7 cellular contexts compared by ENCODE assay signal in genomic region chr19:10315335-10316214, GRCh38. TPM values are rescaled to one million over a fixed set of nuclear protein-coding genes. Genes with fewer than 3 reads are reported as not detected.
A peak's percentile ranks its signal among the peaks of the same experiment; 100 is the strongest.
DNase-seq lines count a peak whose midpoint lies in the region; ATAC-seq and TF ChIP-seq lines count a peak whose summit lies in the region.

FDX2 (minus strand) TSS chr19:10316015; CDS start chr19:10315996, 19 bp downstream.

- H3K18ac ChIP-seq in mesenchymal stem cell (ENCODE audit: low read depth in 1 of 2, low read length in 2 of 2), result peak within 1 kb of the TSS in 1 of 2 experiments; percentile 75

- POLR2A ChIA-PET in activated CD8-positive, alpha-beta memory T cell treated with anti-CD3 and anti-CD28 coated beads for 36 hours (lab: Charles Lee), result no interaction called here

- no peaks in the 10 kb centered on the region for H3K9me3 ChIP-seq in mesenchymal stem cell (ENCODE audit: control insufficient read depth, low read length)

- H4K91ac ChIP-seq in mesenchymal stem cell (ENCODE audit: low read length), result no peak within 1 kb of the TSS

- H3K4me3 Mint-ChIP-seq in effector memory CD8-positive, alpha-beta T cell, result peak within 1 kb of the TSS; percentile 89 to 92

- no peaks in the 10 kb centered on the region for H3K27me3 Mint-ChIP-seq in effector memory CD8-positive, alpha-beta T cell

- H3K27ac Mint-ChIP-seq in effector memory CD8-positive, alpha-beta T cell, result peak within 1 kb of the TSS; percentile 73 to 88

- CTCF ChIA-PET in activated CD8-positive, alpha-beta memory T cell treated with anti-CD3 and anti-CD28 coated beads for 36 hours (lab: Charles Lee), result interaction anchor here (0.6 to 1.8 kb wide), 3 partner anchors 44 to 88 kb away, joined by 3 to 10 read pairs (median 3); no protein-coding TSS in a partner anchor

- H2AK5ac ChIP-seq in mesenchymal stem cell (ENCODE audit: low read length, severe bottlenecking), result no peak within 1 kb of the TSS

- peaks cover 14% of the 10 kb centered on the region for H3K4me1 ChIP-seq in mesenchymal stem cell (ENCODE audit: control insufficient read depth, insufficient read depth, low read depth, low read length)

- peak within 1 kb of the TSS; percentile 92 for H2BK15ac ChIP-seq in mesenchymal stem cell (ENCODE audit: low read depth, poor library complexity, severe bottlenecking)

- H2BK5ac ChIP-seq in mesenchymal stem cell (ENCODE audit: low read depth, low read length, poor library complexity, severe bottlenecking), result no peak within 1 kb of the TSS

- peak within 1 kb of the TSS in 1 of 2 experiments; percentile 80 for H3K14ac ChIP-seq in mesenchymal stem cell (ENCODE audit: low read length in 2 of 2)

- H4K8ac ChIP-seq in mesenchymal stem cell (ENCODE audit: low read length), result peak within 1 kb of the TSS; percentile 61

- H3K4me1 Mint-ChIP-seq in effector memory CD8-positive, alpha-beta T cell (ENCODE audit: low read depth in 2 of 2), result peaks cover 12 to 13% of the 10 kb centered on the region in 2 donors

- peak within 1 kb of the TSS; percentile 54 to 89 for H3K4me3 ChIP-seq in mesenchymal stem cell (ENCODE audit: insufficient read depth in 1 of 2, low read depth in 1 of 2, low read length in 2 of 2)

- DNase-seq in HPDE6-E6E7 (ENCODE audit: extremely low spot score) (peak; percentile 76), NK-92 (lab: John Stamatoyannopoulos, UW; ENCODE audit: unreplicated experiment) (peak; percentile 31), mesenchymal stem cell (peak; percentile 86)
- DNase-seq in effector memory CD8-positive, alpha-beta T cell, result peak; percentile 85 to 91 (median 88)
- peak; percentile 89 for DNase-seq in stimulated activated CD8-positive, alpha-beta memory T cell treated with anti-CD3 and anti-CD28 coated beads, Interleukin-12 subunit alpha, Interleukin-12 subunit beta, amount 100 ng/mL, for 1 hour (ENCODE audit: low read depth)

- WGBS in mesenchymal stem cell, result 1% methylated on average over 55 of the region's 55 CpGs

- no peaks in the 10 kb centered on the region for H3K9me3 Mint-ChIP-seq in effector memory CD8-positive, alpha-beta T cell

- peaks cover 27% of the 10 kb centered on the region for H3K36me3 Mint-ChIP-seq in effector memory CD8-positive, alpha-beta T cell (ENCODE audit: insufficient read depth)

- H3K79me1 ChIP-seq in mesenchymal stem cell (replicated peaks; ENCODE audit: low read length, poor library complexity, severe bottlenecking), result peaks cover 28% of the 10 kb centered on the region

- no peak within 1 kb of the TSS for H2BK12ac ChIP-seq in mesenchymal stem cell (ENCODE audit: low read length in 2 of 2)

- peak within 1 kb of the TSS; percentile 17 for H3K27ac ChIP-seq in mesenchymal stem cell (ENCODE audit: low read length, poor library complexity, severe bottlenecking)

- H3K36me3 ChIP-seq in mesenchymal stem cell (ENCODE audit: control insufficient read depth in 1 of 2, insufficient read depth in 2 of 2, low read depth in 1 of 2, low read length in 2 of 2), result peaks cover 39 to 51% of the 10 kb centered on the region in 2 experiments

- peak; percentile 78 for TF ChIP-seq POLR2A in GM18526 (IDR thresholded peaks at IDR 0.05; ENCODE audit: extremely low read depth, insufficient read length)

- peak within 1 kb of the TSS; percentile 85 for H3K4me2 ChIP-seq in mesenchymal stem cell (ENCODE audit: low read length, poor library complexity, severe bottlenecking)

- H3K4ac ChIP-seq in mesenchymal stem cell (ENCODE audit: low read depth in 1 of 2, low read length in 2 of 2), result peak within 1 kb of the TSS in 1 of 2 experiments; percentile 91

- ATAC-seq in effector memory CD8-positive, alpha-beta T cell (replicated peaks), result peak; percentile 92

- H2BK120ac ChIP-seq in mesenchymal stem cell (ENCODE audit: low read depth, low read length), result no peak within 1 kb of the TSS

- H3K9ac ChIP-seq in mesenchymal stem cell (ENCODE audit: low read length), result peak within 1 kb of the TSS; percentile 91

- no peak within 1 kb of the TSS for H3K23ac ChIP-seq in mesenchymal stem cell (ENCODE audit: low read length in 2 of 2)

- H3K27me3 ChIP-seq in mesenchymal stem cell (ENCODE audit: control insufficient read depth in 1 of 2, insufficient read depth in 1 of 2, low read length in 2 of 2), result no peaks in the 10 kb centered on the region

- H2AFZ ChIP-seq in mesenchymal stem cell (ENCODE audit: low read depth, low read length), result peak within 1 kb of the TSS; percentile 66

RNA-seq across cellular contexts. Expression of gene FDX2, which starts in this region (rescaled TPM):
- 10 to 100 TPM; 23.8 to 27.2 TPM for total RNA-seq in activated CD8-positive, alpha-beta memory T cell treated with anti-CD3 and anti-CD28 coated beads for 36 hours
- polyA plus RNA-seq in mesenchymal stem cell (2013, experiment 1 of 2), result 21.8 TPM
- polyA plus RNA-seq in mesenchymal stem cell (2013, experiment 2 of 2), result 22.8 TPM

Comparison
In these comparisons a context has a peak if more than half of its experiments do, and no peak if none do; other contexts are left out.
1. Peak in every context shown above with its lines: DNase-seq, ATAC-seq, H3K4me3 ChIP-seq and H3K27ac ChIP-seq.
2. DNase-seq: peak in every context shown above with its lines; median percentile 89 in stimulated activated CD8-positive, alpha-beta memory T cell treated with anti-CD3 and anti-CD28 coated beads, Interleukin-12 subunit alpha, Interleukin-12 subunit beta, amount 100 ng/mL, for 1 hour; 88 in effector memory CD8-positive, alpha-beta T cell; 86 in mesenchymal stem cell; 76 in HPDE6-E6E7; 31 in NK-92.